Comparison of ENCODE assay signal across 5 cellular contexts in genomic region chr1:16505870-16506269, GRCh38. TPM values are rescaled to one million over a fixed set of nuclear protein-coding genes. Genes with fewer than 3 reads are reported as not detected.
"Had no signal": no experiment of that assay in that cellular context is flagged by ENCODE, and none has a peak within 500 bp of the region (broad histone marks: within the 10 kb centered on the region; RNA-seq: fewer than 3 reads in every experiment).

No MANE protein-coding gene starts in this region.

RNA-seq across cellular contexts. Expression of gene RNU1-1, which starts 8.2 kb away (rescaled TPM):
- polyA plus RNA-seq: esophagus; heart right ventricle; lung; mammary epithelial cell; naive thymus-derived CD4-positive, alpha-beta T cell had no signal
